Comparison of ENCODE assay signal across 11 cellular contexts in genomic region chr11:64400096-64400495, GRCh38. TPM values are rescaled to one million over a fixed set of nuclear protein-coding genes. Genes with fewer than 3 reads are reported as not detected.
DNase-seq lines count a peak whose midpoint lies in the region; ATAC-seq and TF ChIP-seq lines count a peak whose summit lies in the region.
"Had no signal": no experiment of that assay in that cellular context is flagged by ENCODE, and none has a peak within 500 bp of the region (broad histone marks: within the 10 kb centered on the region; RNA-seq: fewer than 3 reads in every experiment).

No MANE protein-coding gene starts in this region.

- no peaks in the 10 kb centered on the region for H3K4me1 ChIP-seq in fibroblast of lung (ENCODE audit: control insufficient read depth, extremely low read depth, insufficient read depth, low read length)
- peaks cover 0 to 16% (median 10%) of the 10 kb centered on the region in 4 donors for H3K4me1 ChIP-seq in stomach

- H3K9me3 ChIP-seq in fibroblast of lung (ENCODE audit: control insufficient read depth, insufficient read depth, low read depth, low read length) = no peaks in the 10 kb centered on the region
- H3K9me3 ChIP-seq in stomach = no peaks in the 10 kb centered on the region
- H3K9me3 ChIP-seq: Peyer's patch had no signal

- intact Hi-C loops in stomach (cut with DNase I; ENCODE audit: low total_unique reads) = no loop called here

- no peak for TF ChIP-seq CTCF in fibroblast of lung (conservative IDR thresholded peaks at IDR 0.05 in 1 of 2, IDR thresholded peaks at IDR 0.05 in 1 of 2; ENCODE audit: low read depth in 1 of 2, low read length in 2 of 2)
- no peak for TF ChIP-seq CTCF in stomach (IDR thresholded peaks at IDR 0.05)

- no peak overlapping the region for H2AFZ ChIP-seq in fibroblast of lung (ENCODE audit: low read length)

- H3K9ac ChIP-seq in fibroblast of lung (ENCODE audit: insufficient read depth, low read length) = no peak overlapping the region

- DNase-seq in HCEC 1CT = peak; percentile 18
- peak; percentile 17 for DNase-seq in NOMO-1 treated with dmso at 0.1 percent for 144 hours (lab: John Stamatoyannopoulos, UW; ENCODE audit: unreplicated experiment)
- DNase-seq in fibroblast of lung (ENCODE audit: low read depth in 2 of 2) = peak; percentile 14 to 18
- DNase-seq in stomach = peak; percentile 39
- no peak for DNase-seq in stimulated activated CD4-positive, alpha-beta T cell treated with anti-CD3 and anti-CD28 coated beads, Interleukin-2, amount 100 ng/mL, for 48 hours
- DNase-seq: activated naive CD4-positive, alpha-beta T cell treated with anti-CD3 and anti-CD28 coated beads, Interleukin-2, amount 10 ng/mL, durations not matched to agents 7 days and 5 days; immature natural killer cell; NCI-H446 treated with DMSO at 0.1 percent for 48 hours; Peyer's patch had no signal

- no peaks in the 10 kb centered on the region for H4K20me1 ChIP-seq in fibroblast of lung (ENCODE audit: control insufficient read depth, extremely low read depth, insufficient read depth, low read length)

- H3K27ac ChIP-seq in fibroblast of lung (ENCODE audit: insufficient read depth, low read length) (no peak overlapping the region), stomach (no peak overlapping the region)
- H3K27ac ChIP-seq: Peyer's patch had no signal

- H3K36me3 ChIP-seq in fibroblast of lung (ENCODE audit: control insufficient read depth, insufficient read depth, low read length) (no peaks in the 10 kb centered on the region), stomach (no peaks in the 10 kb centered on the region)
- H3K36me3 ChIP-seq: Peyer's patch had no signal

- ATAC-seq in HG03521 (IDR thresholded peaks at IDR 0.05; ENCODE audit: unreplicated experiment) (no peak), HG02885 (IDR thresholded peaks at IDR 0.05; ENCODE audit: poor library complexity, unreplicated experiment) (no peak)

- H3K4me3 ChIP-seq in fibroblast of lung (replicated peaks in 1 of 4; ENCODE audit: control extremely low read depth in 1 of 4, insufficient read depth in 1 of 4, low read depth in 3 of 4, low read length in 4 of 4) (no peak overlapping the region), stomach (no peak overlapping the region)
- H3K4me3 ChIP-seq: Peyer's patch had no signal

- H3K4me2 ChIP-seq in fibroblast of lung (ENCODE audit: extremely low read depth, insufficient read depth, low read length) = no peak overlapping the region

- TF ChIP-seq POLR2A in stomach (IDR thresholded peaks at IDR 0.05) = no peak

- 37 to 48% (median 43%) methylated on average over 6 of the region's 6 CpGs for WGBS in stomach, 5 donors

- no peaks in the 10 kb centered on the region for H3K79me2 ChIP-seq in fibroblast of lung (ENCODE audit: control insufficient read depth, insufficient read depth, low read length)

- H3K27me3 ChIP-seq in fibroblast of lung (ENCODE audit: control insufficient read depth, insufficient read depth, low read length) = peaks cover 17% of the 10 kb centered on the region
- H3K27me3 ChIP-seq in stomach = peaks cover 0 to 27% (median 0%) of the 10 kb centered on the region in 3 donors
- H3K27me3 ChIP-seq: Peyer's patch had no signal

- TF ChIP-seq EP300 in stomach (IDR thresholded peaks at IDR 0.05) = no peak

RNA-seq across cellular contexts. Expression of gene RPS6KA4, which starts 41.1 kb away (rescaled TPM):
- total RNA-seq in fibroblast of lung (27.6 and 29.3 TPM in 2 replicates), stomach (100 to 1,000 TPM in 1 of 5 donors, 10 to 100 TPM in 4; 15.4 to 103 (median 81.1) TPM)
- polyA plus RNA-seq in fibroblast of lung (15.9 and 20.5 TPM in 2 replicates), stomach (10 to 100 TPM; 18.5 to 22.8 (median 20.2) TPM)
- polyA plus RNA-seq in fibroblast of lung (2012) = 28.8 and 47.4 TPM in 2 replicates
- polyA minus RNA-seq in fibroblast of lung (ENCODE audit: low replicate concordance) = 43.5 and 63.3 TPM in 2 replicates

Comparison
In these comparisons a context has a peak if more than half of its experiments do, and no peak if none do; other contexts are left out.
1. DNase-seq: peak in HCEC 1CT (single experiment), NOMO-1 treated with dmso at 0.1 percent for 144 hours (single experiment), fibroblast of lung (2 of 2) and stomach (single experiment); none in stimulated activated CD4-positive, alpha-beta T cell treated with anti-CD3 and anti-CD28 coated beads, Interleukin-2, amount 100 ng/mL, for 48 hours (0 of 2).